17 cellular contexts compared by ENCODE assay signal in the genomic region with DNA sequence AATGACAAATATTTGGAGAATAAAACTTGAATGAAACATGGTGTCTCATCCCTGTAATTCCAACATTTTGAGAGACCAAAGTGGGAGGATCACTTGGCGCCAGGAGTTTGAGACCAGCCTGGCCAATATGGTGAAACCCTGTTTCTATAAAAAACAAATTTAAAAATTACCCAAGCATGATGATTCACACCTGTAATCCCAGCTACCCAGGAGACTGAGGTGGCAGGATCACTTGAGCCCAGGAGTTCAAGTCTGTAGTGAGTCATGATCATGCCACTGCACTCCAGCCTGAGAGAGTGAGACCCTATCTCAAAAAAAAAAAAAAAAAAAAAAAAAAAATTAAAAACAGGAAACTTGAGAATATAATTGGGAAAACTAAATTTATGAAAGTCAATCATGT.
DNase-seq lines count a peak whose midpoint lies in the region; ATAC-seq, FAIRE-seq and TF ChIP-seq lines count a peak whose summit lies in the region.
"Had no signal": no experiment of that assay in that cellular context is flagged by ENCODE, and none has a peak within 500 bp of the region (broad histone marks: within the 10 kb centered on the region; RNA-seq: fewer than 3 reads in every experiment).

No MANE protein-coding gene starts in this region.

- H3K9me3 ChIP-seq in mammary epithelial cell (replicated peaks; ENCODE audit: insufficient read depth, low read length) (no peaks in the 10 kb centered on the region), kidney (ENCODE audit: control insufficient read depth in 1 of 2, low read length in 2 of 2) (no peaks in the 10 kb centered on the region)

- peak; percentile 17 for DNase-seq in H4 (ENCODE audit: low spot score)
- peak; percentile 51 for DNase-seq in LHCN-M2 (ENCODE audit: low read depth)
- DNase-seq in mammary epithelial cell: peak; percentile 62
- no peak for DNase-seq in kidney
- no peak for DNase-seq in pons (ENCODE audit: low spot score)
- DNase-seq: CD8-positive, alpha-beta T cell; DMS79 treated with DMSO at 0.1 percent for 48 hours; GDM1; IMR-90; Karpas-422; NCI-H1417 treated with DMSO at 0.1 percent for 48 hours; NCI-H2029; NCI-H510A treated with DMSO at 0.1 percent for 48 hours; PC-9 had no signal

- H3K36me3 ChIP-seq in mammary epithelial cell (ENCODE audit: insufficient read depth, low read length) (no peaks in the 10 kb centered on the region), kidney (ENCODE audit: control insufficient read depth in 1 of 2, insufficient read depth in 2 of 2, low read length in 2 of 2) (no peaks in the 10 kb centered on the region)

- H3K27ac Mint-ChIP-seq in stimulated activated memory B cell treated with anti-CD40 and anti-IgM and Interleukin-4, amounts not matched to agents 10 μg/mL and 1 μg/mL and 100 μg/mL, for 72 hours: no peak overlapping the region
- H3K27ac Mint-ChIP-seq: CD8-positive, alpha-beta T cell had no signal

- H3K4me1 Mint-ChIP-seq in stimulated activated memory B cell treated with anti-CD40 and anti-IgM and Interleukin-4, amounts not matched to agents 10 μg/mL and 1 μg/mL and 100 μg/mL, for 72 hours: no peaks in the 10 kb centered on the region

- dilution Hi-C loops in mammary epithelial cell (cut with HindIII; ENCODE audit: low sequenced_read_pairs): no loop called here

- no peaks in the 10 kb centered on the region for H3K79me2 ChIP-seq in mammary epithelial cell (ENCODE audit: insufficient read depth, low read length)

- H3K27ac ChIP-seq in mammary epithelial cell (ENCODE audit: insufficient read depth, low read depth, low read length): no peak overlapping the region
- no peak overlapping the region for H3K27ac ChIP-seq in kidney (ENCODE audit: low read depth in 2 of 2, low read length in 2 of 2)
- H3K27ac ChIP-seq: PC-9 had no signal

- no peak overlapping the region for H3K9ac ChIP-seq in mammary epithelial cell (ENCODE audit: insufficient read depth, low read length)
- H3K9ac ChIP-seq in kidney (ENCODE audit: low read length in 2 of 2): no peak overlapping the region

- no peak for TF ChIP-seq CTCF in mammary epithelial cell (conservative IDR thresholded peaks at IDR 0.05 in 1 of 2, IDR thresholded peaks at IDR 0.05 in 1 of 2; ENCODE audit: extremely low read depth in 1 of 2, insufficient read depth in 1 of 2, low read depth in 1 of 2, low read length in 2 of 2)
- TF ChIP-seq CTCF in kidney (IDR thresholded peaks at IDR 0.05; ENCODE audit: borderline replicate concordance, extremely low read depth, insufficient read depth): no peak

- no peak overlapping the region for H3K4me3 Mint-ChIP-seq in stimulated activated memory B cell treated with anti-CD40 and anti-IgM and Interleukin-4, amounts not matched to agents 10 μg/mL and 1 μg/mL and 100 μg/mL, for 72 hours
- H3K4me3 Mint-ChIP-seq: CD8-positive, alpha-beta T cell had no signal

- no peaks in the 10 kb centered on the region for H3K36me3 Mint-ChIP-seq in stimulated activated memory B cell treated with anti-CD40 and anti-IgM and Interleukin-4, amounts not matched to agents 10 μg/mL and 1 μg/mL and 100 μg/mL, for 72 hours
- H3K36me3 Mint-ChIP-seq: CD8-positive, alpha-beta T cell had no signal

- CTCF ChIA-PET in mammary epithelial cell (lab: Charles Lee; ENCODE audit: low non-redundant PET): no interaction called here

- 100% methylated on average over 1 of the region's 1 CpG for WGBS in mammary epithelial cell (ENCODE audit: low coverage, missing lambda C conversion rate)

- in situ Hi-C loops in mammary epithelial cell (cut with MboI; ENCODE audit: low sequenced_read_pairs in 2 of 2): no loop called here

- no peak for ATAC-seq in stimulated activated memory B cell treated with anti-CD40 and anti-IgM and Interleukin-4, amounts not matched to agents 10 μg/mL and 1 μg/mL and 100 μg/mL, for 72 hours
- no peak for ATAC-seq in HG03521 (IDR thresholded peaks at IDR 0.05; ENCODE audit: unreplicated experiment)
- ATAC-seq: CD8-positive, alpha-beta T cell; GM12878 had no signal

- H3K4me1 ChIP-seq in mammary epithelial cell (ENCODE audit: insufficient read depth, low read length) (peaks cover 2% of the 10 kb centered on the region), kidney (ENCODE audit: control insufficient read depth in 1 of 2, insufficient read depth in 1 of 2, low read depth in 1 of 2, low read length in 2 of 2) (no peaks in the 10 kb centered on the region)

- H3K4me2 ChIP-seq in mammary epithelial cell (ENCODE audit: insufficient read depth, low read depth, low read length): no peak overlapping the region
- H3K4me2 ChIP-seq: PC-9 had no signal

- FAIRE-seq in kidney (lab: Jason Lieb, UNC): peak; percentile 59
- FAIRE-seq: GM12878 had no signal

- no peak overlapping the region for H3K4me3 ChIP-seq in mammary epithelial cell (replicated peaks in 1 of 3; ENCODE audit: insufficient read depth in 1 of 3, low read depth in 2 of 3, low read length in 3 of 3)
- no peak overlapping the region for H3K4me3 ChIP-seq in kidney (ENCODE audit: low read length in 2 of 2)
- H3K4me3 ChIP-seq: GM12878, PC-9 had no signal

- no peaks in the 10 kb centered on the region for H3K9me3 Mint-ChIP-seq in stimulated activated memory B cell treated with anti-CD40 and anti-IgM and Interleukin-4, amounts not matched to agents 10 μg/mL and 1 μg/mL and 100 μg/mL, for 72 hours
- H3K9me3 Mint-ChIP-seq: CD8-positive, alpha-beta T cell had no signal

- H4K20me1 ChIP-seq in mammary epithelial cell (ENCODE audit: insufficient read depth, low read length): no peaks in the 10 kb centered on the region

- intact Hi-C loops in mammary epithelial cell (cut with micrococcal nuclease): no loop called here
- intact Hi-C loops in kidney (cut with DNase I): no loop called here

- H3K27me3 ChIP-seq in mammary epithelial cell (ENCODE audit: insufficient read depth, low read length): no peaks in the 10 kb centered on the region

- no peaks in the 10 kb centered on the region for H3K27me3 Mint-ChIP-seq in stimulated activated memory B cell treated with anti-CD40 and anti-IgM and Interleukin-4, amounts not matched to agents 10 μg/mL and 1 μg/mL and 100 μg/mL, for 72 hours

- no peak overlapping the region for H2AFZ ChIP-seq in mammary epithelial cell (ENCODE audit: low read depth, low read length)
- H2AFZ ChIP-seq: PC-9 had no signal

- BruUV-seq in mammary epithelial cell (replicated peaks; lab: Mats Ljungman, UMichigan): no TSS peak

Comparison
In these comparisons a context has a peak if more than half of its experiments do, and no peak if none do; other contexts are left out.
1. DNase-seq: peak in H4 (single experiment), LHCN-M2 (single experiment) and mammary epithelial cell (single experiment); none in kidney (single experiment) and pons (single experiment).